In genomic region chrX:78357342-78358055, GRCh38 we compare ENCODE assay signal across 16 cellular contexts. TPM values are rescaled to one million over a fixed set of nuclear protein-coding genes. Genes with fewer than 3 reads are reported as not detected.
"Had no signal": no experiment of that assay in that cellular context is flagged by ENCODE, and none has a peak within 500 bp of the region (broad histone marks: within the 10 kb centered on the region; RNA-seq: fewer than 3 reads in every experiment).

No MANE protein-coding gene starts in this region.

- H3K4me1 Mint-ChIP-seq: activated naive CD8-positive, alpha-beta T cell treated with anti-CD3 and anti-CD28 coated beads, Interleukin-2, amount 10 ng/mL, durations not matched to agents 7 days and 5 days; endodermal cell; nephron had no signal

- DNase-seq: activated CD8-positive, alpha-beta memory T cell treated with anti-CD3 and anti-CD28 coated beads for 24 hours; activated effector memory CD4-positive, alpha-beta T cell treated with anti-CD3 and anti-CD28 coated beads, Interleukin-2, amount 50 U/mL, for 16 hours; activated naive CD8-positive, alpha-beta T cell treated with anti-CD3 and anti-CD28 coated beads, Interleukin-2, amount 10 ng/mL, durations not matched to agents 7 days and 5 days; aorta; endodermal cell; foreskin fibroblast; stimulated activated CD4-positive, alpha-beta T cell treated with anti-CD3 and anti-CD28 coated beads, Interleukin-2, amount 100 ng/mL, for 48 hours; stimulated activated naive CD8-positive, alpha-beta T cell treated with anti-CD3 and anti-CD28 coated beads, Interleukin-15, Interleukin-2, amounts not matched to agents 100 U/mL and 50 U/mL, for 24 hours had no signal

- H3K27ac Mint-ChIP-seq: activated naive CD8-positive, alpha-beta T cell treated with anti-CD3 and anti-CD28 coated beads, Interleukin-2, amount 10 ng/mL, durations not matched to agents 7 days and 5 days; endodermal cell; memory B cell; nephron had no signal

- H3K27me3 Mint-ChIP-seq: activated naive CD8-positive, alpha-beta T cell treated with anti-CD3 and anti-CD28 coated beads, Interleukin-2, amount 10 ng/mL, durations not matched to agents 7 days and 5 days; memory B cell had no signal

- ATAC-seq: left lobe of liver; stimulated activated naive CD8-positive, alpha-beta T cell treated with anti-CD3 and anti-CD28 coated beads, Interleukin-15, Interleukin-2, amounts not matched to agents 100 U/mL and 50 U/mL, for 24 hours had no signal

- H3K36me3 ChIP-seq: breast epithelium, esophagus muscularis mucosa had no signal

- H3K27me3 ChIP-seq: breast epithelium, esophagus muscularis mucosa had no signal

- H3K27ac ChIP-seq: breast epithelium, esophagus muscularis mucosa, VCaP had no signal

- H3K4me3 ChIP-seq: breast epithelium, esophagus muscularis mucosa had no signal

- H3K4me1 ChIP-seq: breast epithelium, esophagus muscularis mucosa had no signal

- H3K9me3 Mint-ChIP-seq: activated naive CD8-positive, alpha-beta T cell treated with anti-CD3 and anti-CD28 coated beads, Interleukin-2, amount 10 ng/mL, durations not matched to agents 7 days and 5 days; memory B cell had no signal

- H3K4me3 Mint-ChIP-seq: activated naive CD8-positive, alpha-beta T cell treated with anti-CD3 and anti-CD28 coated beads, Interleukin-2, amount 10 ng/mL, durations not matched to agents 7 days and 5 days; endodermal cell; memory B cell; nephron had no signal

- H3K9me3 ChIP-seq: esophagus muscularis mucosa had no signal

RNA-seq across cellular contexts. Expression of gene CYSLTR1, which starts 30.1 kb away (rescaled TPM):
- total RNA-seq: chondrocyte, pulmonary artery endothelial cell had no signal
